In genomic region chr11:12179521-12179920, GRCh38 we compare ENCODE assay signal across 9 cellular contexts.
DNase-seq lines count a peak whose midpoint lies in the region; ATAC-seq and TF ChIP-seq lines count a peak whose summit lies in the region.
"Had no signal": no experiment of that assay in that cellular context is flagged by ENCODE, and none has a peak within 500 bp of the region (broad histone marks: within the 10 kb centered on the region; RNA-seq: fewer than 3 reads in every experiment).

No MANE protein-coding gene starts in this region.

- TF ChIP-seq CTCF in 22Rv1 (IDR thresholded peaks at IDR 0.05) = no peak
- no peak for TF ChIP-seq CTCF in HEK293 (tag by site-specific recombination; IDR thresholded peaks at IDR 0.05)
- no peak for TF ChIP-seq CTCF in brain (conservative IDR thresholded peaks at IDR 0.05)
- no peak for TF ChIP-seq CTCF in mucosa of descending colon (IDR thresholded peaks at IDR 0.05)

- H3K9me3 Mint-ChIP-seq in brain = no peaks in the 10 kb centered on the region

- no peaks in the 10 kb centered on the region for H3K27me3 Mint-ChIP-seq in brain

- DNase-seq in mucosa of descending colon = peak in 1 of 3 donors; percentile 51
- no peak for DNase-seq in stimulated activated CD4-positive, alpha-beta T cell treated with anti-CD3 and anti-CD28 coated beads, Interleukin-12 subunit alpha, Interleukin-12 subunit beta, amount 100 ng/mL, for 4 hours
- no peak for DNase-seq in CD1c-positive myeloid dendritic cell (ENCODE audit: extremely low spot score)
- DNase-seq in NCI-H128 (lab: John Stamatoyannopoulos, UW; ENCODE audit: unreplicated experiment) = no peak
- DNase-seq: KBM-7 had no signal

- peak overlapping the region in 4 of 5 experiments; percentile 27 to 84 (median 60) for H3K27ac Mint-ChIP-seq in brain

- ATAC-seq in mucosa of descending colon = peak; percentile 76
- no peak for ATAC-seq in activated CD4-positive, CD25-positive, alpha-beta regulatory T cell treated with anti-CD3 and anti-CD28 coated beads, Interleukin-2, amount 50 U/mL, for 24 hours

- H3K4me3 Mint-ChIP-seq in brain = no peak overlapping the region

- no peaks in the 10 kb centered on the region for H3K36me3 Mint-ChIP-seq in brain

- intact Hi-C loops in mucosa of descending colon (cut with DNase I, micrococcal nuclease) = no loop called here

- H3K4me1 ChIP-seq in HEK293 (ENCODE audit: control insufficient read depth, insufficient read depth, low read length) (no peaks in the 10 kb centered on the region), mucosa of descending colon (ENCODE audit: low read depth) (peaks cover 13% of the 10 kb centered on the region)

- H3K4me1 Mint-ChIP-seq in brain = peaks cover 40% of the 10 kb centered on the region

- H3K27ac ChIP-seq in 22Rv1 (peak overlapping the region; percentile 54), HEK293 (ENCODE audit: extremely low read depth, low read depth, low read length) (no peak overlapping the region)

- POLR2A ChIA-PET in HEK293 (lab: Yijun Ruan, JAX) = interaction anchor here (1.6 kb wide), 1 partner anchor 15 kb away, joined by 3 read pairs; no protein-coding TSS in a partner anchor

- no peak overlapping the region for H3K4me3 ChIP-seq in HEK293 (ENCODE audit: low read depth, low read length)
- no peak overlapping the region for H3K4me3 ChIP-seq in mucosa of descending colon

- H3K9me3 ChIP-seq in HEK293 (ENCODE audit: control insufficient read depth, insufficient read depth, low read depth, low read length) (no peaks in the 10 kb centered on the region), mucosa of descending colon (no peaks in the 10 kb centered on the region)

- CTCF ChIA-PET in HEK293 (lab: Yijun Ruan, JAX) = interaction anchor here (1.0 to 1.8 kb wide), 5 partner anchors 15 to 102 kb away, joined by 3 to 6 read pairs (median 3); no protein-coding TSS in a partner anchor

- H3K36me3 ChIP-seq in HEK293 (ENCODE audit: control insufficient read depth in 2 of 2, insufficient read depth in 1 of 2, low read length in 2 of 2) = no peaks in the 10 kb centered on the region
- no peaks in the 10 kb centered on the region for H3K36me3 ChIP-seq in mucosa of descending colon (ENCODE audit: low read depth)

TF ChIP-seq in HEK293, 187 proteins besides CTCF, POLR2A, EP300 and RAD21:
- TF ChIP-seq ZNF549 (tag by site-specific recombination; IDR thresholded peaks at IDR 0.05) (no peak), ZBTB17 (tag by site-specific recombination; IDR thresholded peaks at IDR 0.05) (peak; percentile 36; the same call in 1 of the 2 replicates)
